Comparison of ENCODE assay signal across 2 cellular contexts in genomic region chr4:52592287-52592686, GRCh38.
TF ChIP-seq lines count a peak whose summit lies in the region.

No MANE protein-coding gene starts in this region.

TF ChIP-seq in HepG2, 621 proteins besides CTCF, POLR2A, EP300 and RAD21:
- TF ChIP-seq CEBPG (CRISPR knock-in tag; IDR thresholded peaks at IDR 0.05) (0 out of 2 replicates have a peak, but pooled peaks have one; percentile 16), MAF1 (CRISPR knock-in tag; IDR thresholded peaks at IDR 0.05; ENCODE audit: borderline replicate concordance) (no peak), CEBPB (IDR thresholded peaks at IDR 0.05; ENCODE audit: borderline replicate concordance, low read depth, low read length) (peak; percentile 47; the same call in 1 of the 2 replicates), ATF7 (IDR thresholded peaks at IDR 0.05) (peak; percentile 34; the same call in 1 of the 2 replicates), ATF7 (CRISPR knock-in tag; IDR thresholded peaks at IDR 0.05) (no peak)

TF ChIP-seq in H1, 55 proteins besides CTCF, POLR2A, EP300 and RAD21:
- 0 out of 2 replicates have a peak, but pooled peaks have one; percentile 21 for TF ChIP-seq CHD2 (IDR thresholded peaks at IDR 0.05; ENCODE audit: low read length)
- no peak for TF ChIP-seq TAF7 (optimal IDR thresholded peaks at IDR 0.05; ENCODE audit: borderline replicate concordance, low read depth, low read length)
- no peak for TF ChIP-seq KDM4A (IDR thresholded peaks at IDR 0.05; ENCODE audit: low read depth, low read length, severe bottlenecking)
- peak; percentile 90 for TF ChIP-seq CEBPB (IDR thresholded peaks at IDR 0.05; ENCODE audit: low read depth, low read length)
- 0 out of 2 replicates have a peak, but pooled peaks have one; percentile 25 for TF ChIP-seq CREB1 (IDR thresholded peaks at IDR 0.05)
- TF ChIP-seq, protein P1, sequence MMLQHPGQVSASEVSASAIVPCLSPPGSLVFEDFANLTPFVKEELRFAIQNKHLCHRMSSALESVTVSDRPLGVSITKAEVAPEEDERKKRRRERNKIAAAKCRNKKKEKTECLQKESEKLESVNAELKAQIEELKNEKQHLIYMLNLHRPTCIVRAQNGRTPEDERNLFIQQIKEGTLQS (IDR thresholded peaks at IDR 0.05; ENCODE audit: insufficient read depth, low read depth, low read length) = peak; percentile 56; the same call in 1 of the 2 replicates
- peak; percentile 12; the same call in 1 of the 2 replicates for TF ChIP-seq POLR2AphosphoS5 (IDR thresholded peaks at IDR 0.05; ENCODE audit: low read depth, low read length)
